Comparison of ENCODE assay signal across 27 cellular contexts in the genomic region with DNA sequence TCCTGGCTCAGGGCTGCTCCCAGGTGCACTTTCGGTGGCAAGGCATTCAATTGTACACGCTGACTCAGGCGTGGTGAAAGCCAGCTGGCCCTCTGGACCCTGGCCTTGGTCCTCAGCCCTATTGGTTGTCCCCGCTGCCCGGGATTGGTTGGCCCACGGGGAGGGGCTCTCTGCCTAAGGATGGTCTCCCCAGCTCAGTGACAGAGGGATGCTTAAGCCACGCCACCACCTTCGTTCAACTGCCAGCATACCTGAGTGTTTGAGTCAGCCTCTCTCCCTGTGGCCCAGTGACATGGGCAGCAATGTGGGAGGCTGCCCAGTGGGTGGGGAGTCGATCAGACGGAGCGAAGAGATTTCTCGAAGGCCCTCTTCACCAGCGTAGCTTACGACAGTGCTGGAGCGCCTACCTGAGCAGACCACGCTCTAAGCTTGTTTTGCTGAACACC. TPM values are rescaled to one million over a fixed set of nuclear protein-coding genes. Genes with fewer than 3 reads are reported as not detected.
DNase-seq lines count a peak whose midpoint lies in the region; ATAC-seq, FAIRE-seq and TF ChIP-seq lines count a peak whose summit lies in the region.
"Had no signal": no experiment of that assay in that cellular context is flagged by ENCODE, and none has a peak within 500 bp of the region (broad histone marks: within the 10 kb centered on the region; RNA-seq: fewer than 3 reads in every experiment).

No MANE protein-coding gene starts in this region.

- no TSS peak for BruUV-seq in MCF 10A (replicated peaks; lab: Mats Ljungman, UMichigan)

- CTCF ChIA-PET in MCF 10A (lab: Yijun Ruan, JAX), result interaction anchor here (1.1 kb wide), 1 partner anchor 270 kb away, joined by 3 read pairs; no protein-coding TSS in a partner anchor

- POLR2A ChIA-PET in MCF 10A (lab: Yijun Ruan, JAX), result no interaction called here

- H3K27ac Mint-ChIP-seq in MCF 10A (ENCODE audit: low read depth, unreplicated experiment), result no peak overlapping the region
- no peak overlapping the region for H3K27ac Mint-ChIP-seq in stimulated activated naive CD8-positive, alpha-beta T cell treated with anti-CD3 and anti-CD28 coated beads, Interleukin-15, amount 100 ng/mL, for 72 hours
- H3K27ac Mint-ChIP-seq: activated CD8-positive, alpha-beta T cell treated with anti-CD3 and anti-CD28 coated beads, Interleukin-2, amount 10 ng/mL, durations not matched to agents 7 days and 5 days; mesothelial cell of epicardium; natural killer cell; type B pancreatic cell had no signal

- H3K4me1 Mint-ChIP-seq in MCF 10A (ENCODE audit: insufficient read depth, unreplicated experiment), result no peaks in the 10 kb centered on the region
- peaks cover 73% of the 10 kb centered on the region for H3K4me1 Mint-ChIP-seq in stimulated activated naive CD8-positive, alpha-beta T cell treated with anti-CD3 and anti-CD28 coated beads, Interleukin-15, amount 100 ng/mL, for 72 hours

- DNase-seq in Caki2 (ENCODE audit: low read depth) (peak; percentile 54), HTR-8/SVneo (ENCODE audit: insufficient read length, low spot score) (no peak), kidney tubule cell (ENCODE audit: low spot score) (peak; percentile 82), renal cortical epithelial cell (ENCODE audit: low read depth) (peak; percentile 37), MCF 10A (ENCODE audit: unreplicated experiment) (no peak), Ammon's horn (ENCODE audit: low spot score) (no peak)
- DNase-seq in stimulated activated naive CD8-positive, alpha-beta T cell treated with anti-CD3 and anti-CD28 coated beads, Interleukin-15, amount 100 ng/mL, for 72 hours, result no peak
- DNase-seq in activated effector memory CD4-positive, alpha-beta T cell treated with anti-CD3 and anti-CD28 coated beads, Interleukin-2, amount 50 U/mL, for 16 hours, result no peak
- DNase-seq: activated CD4-positive, alpha-beta T cell treated with anti-CD3 and anti-CD28 coated beads for 1 hour; activated CD8-positive, alpha-beta T cell treated with anti-CD3 and anti-CD28 coated beads, Interleukin-2, amount 10 ng/mL, durations not matched to agents 7 days and 5 days; activated gamma-delta T cell treated with Interleukin-2 at 50 U/mL for 16 hours; BE2C; cerebellar nuclear complex; head of caudate nucleus; left colon; natural killer cell; NCI-H1436; NCI-H446; stomach; T-helper 1 cell had no signal

- ATAC-seq in stimulated activated naive CD8-positive, alpha-beta T cell treated with anti-CD3 and anti-CD28 coated beads, Interleukin-15, amount 100 ng/mL, for 72 hours, result no peak
- ATAC-seq: A549; activated CD8-positive, alpha-beta T cell treated with anti-CD3 and anti-CD28 coated beads, Interleukin-2, amount 10 ng/mL, durations not matched to agents 7 days and 5 days; left colon; natural killer cell; Panc1 had no signal

- H3K27me3 Mint-ChIP-seq in MCF 10A (ENCODE audit: insufficient read depth, unreplicated experiment), result peaks cover 65% of the 10 kb centered on the region
- peaks cover 30% of the 10 kb centered on the region for H3K27me3 Mint-ChIP-seq in stimulated activated naive CD8-positive, alpha-beta T cell treated with anti-CD3 and anti-CD28 coated beads, Interleukin-15, amount 100 ng/mL, for 72 hours
- H3K27me3 Mint-ChIP-seq: IgD-negative memory B cell had no signal

- peak; percentile 54 for FAIRE-seq in HTR-8/SVneo (lab: Jason Lieb, UNC)
- FAIRE-seq: A549, TTC549 had no signal

- H3K36me3 Mint-ChIP-seq in MCF 10A (ENCODE audit: insufficient read depth, unreplicated experiment), result no peaks in the 10 kb centered on the region
- H3K36me3 Mint-ChIP-seq: IgD-negative memory B cell, mesothelial cell of epicardium, natural killer cell, type B pancreatic cell had no signal

- in situ Hi-C loops in Caki2 (cut with HindIII; ENCODE audit: low pct_unique_long_range_greater_than_20kb, low sequenced_read_pairs), result no loop called here

- intact Hi-C loops in MCF 10A (cut with micrococcal nuclease), result no loop called here

- H3K9me3 Mint-ChIP-seq in MCF 10A (ENCODE audit: unreplicated experiment), result no peaks in the 10 kb centered on the region
- no peaks in the 10 kb centered on the region for H3K9me3 Mint-ChIP-seq in stimulated activated naive CD8-positive, alpha-beta T cell treated with anti-CD3 and anti-CD28 coated beads, Interleukin-15, amount 100 ng/mL, for 72 hours
- H3K9me3 Mint-ChIP-seq: IgD-negative memory B cell, mesothelial cell of epicardium, natural killer cell, type B pancreatic cell had no signal

- TF ChIP-seq CTCF in MCF 10A (IDR thresholded peaks at IDR 0.05; ENCODE audit: unreplicated experiment), result no peak

- no peak overlapping the region for H3K4me3 Mint-ChIP-seq in MCF 10A (ENCODE audit: unreplicated experiment)
- H3K4me3 Mint-ChIP-seq in stimulated activated naive CD8-positive, alpha-beta T cell treated with anti-CD3 and anti-CD28 coated beads, Interleukin-15, amount 100 ng/mL, for 72 hours, result no peak overlapping the region
- H3K4me3 Mint-ChIP-seq: activated CD8-positive, alpha-beta T cell treated with anti-CD3 and anti-CD28 coated beads, Interleukin-2, amount 10 ng/mL, durations not matched to agents 7 days and 5 days; mesothelial cell of epicardium; natural killer cell; type B pancreatic cell had no signal

RNA-seq across cellular contexts. Expression of gene IRF8, which starts 30.3 kb away (rescaled TPM):
- 5.4 and 20.0 TPM in 2 replicates for total RNA-seq in Caki2 (2014; rRNA removed; shearing (Covaris generic); ENCODE audit: low replicate concordance)
- total RNA-seq in renal cortical epithelial cell (1.0 and 1.9 TPM in 2 replicates), MCF 10A (2022) (not detected in 2 replicates)
- total RNA-seq: osteocyte had no signal

Comparison
In these comparisons a context has a peak if more than half of its experiments do, and no peak if none do; other contexts are left out.
1. DNase-seq: peak in Caki2 (single experiment), kidney tubule cell (single experiment) and renal cortical epithelial cell (single experiment); none in HTR-8/SVneo (single experiment), MCF 10A (single experiment), stimulated activated naive CD8-positive, alpha-beta T cell treated with anti-CD3 and anti-CD28 coated beads, Interleukin-15, amount 100 ng/mL, for 72 hours (0 of 2), activated effector memory CD4-positive, alpha-beta T cell treated with anti-CD3 and anti-CD28 coated beads, Interleukin-2, amount 50 U/mL, for 16 hours (single experiment) and Ammon's horn (single experiment).